ENCODE assay signal across 1 cellular context in genomic region chr9:130137870-130138653, GRCh38.
TF ChIP-seq lines count a peak whose summit lies in the region.

No MANE protein-coding gene starts in this region.

TF ChIP-seq in HEK293, 187 proteins besides CTCF, POLR2A, EP300 and RAD21 (continued from another document):
- no peak for TF ChIP-seq ZNF148 (tag by site-specific recombination; IDR thresholded peaks at IDR 0.05; ENCODE audit: borderline replicate concordance)
- 0 out of 2 replicates have a peak, but pooled peaks have one; percentile 22 for TF ChIP-seq SP7 (tag by site-specific recombination; IDR thresholded peaks at IDR 0.05)
- no peak for TF ChIP-seq ZNF610 (tag by site-specific recombination; IDR thresholded peaks at IDR 0.05; ENCODE audit: borderline replicate concordance)
- TF ChIP-seq GLI2 (tag by site-specific recombination; IDR thresholded peaks at IDR 0.05; ENCODE audit: borderline replicate concordance, low read depth) = no peak
- TF ChIP-seq ZNF571 (tag by site-specific recombination; IDR thresholded peaks at IDR 0.05) = no peak
- no peak for TF ChIP-seq ZBTB20 (tag by site-specific recombination; IDR thresholded peaks at IDR 0.05)
